Comparison of ENCODE assay signal across 21 cellular contexts in genomic region chr11:71431271-71431670, GRCh38.
"Had no signal": no experiment of that assay in that cellular context is flagged by ENCODE, and none has a peak within 500 bp of the region (broad histone marks: within the 10 kb centered on the region; RNA-seq: fewer than 3 reads in every experiment).

No MANE protein-coding gene starts in this region.

- H3K9me3 ChIP-seq: ovary, prostate gland, spleen, tibial nerve had no signal

- DNase-seq: activated CD4-positive, alpha-beta T cell treated with anti-CD3 and anti-CD28 coated beads, Interleukin-2, amount 50 U/mL, for 4 hours; activated CD8-positive, alpha-beta memory T cell treated with anti-CD3 and anti-CD28 coated beads for 24 hours; activated CD8-positive, alpha-beta memory T cell treated with anti-CD3 and anti-CD28 coated beads, Interleukin-2, amount 50 U/mL, for 4 hours; activated naive CD4-positive, alpha-beta T cell treated with Interleukin-2 at 50 U/mL for 16 hours; activated naive CD8-positive, alpha-beta T cell treated with anti-CD3 and anti-CD28 coated beads for 36 hours; activated T-cell treated with anti-CD3 and anti-CD28 coated beads, Interleukin-2, amount 50 U/mL, for 24 hours; amygdala; cerebellar nuclear complex; cortex of kidney; foreskin fibroblast; left cardiac atrium; naive thymus-derived CD4-positive, alpha-beta T cell; spleen; stimulated activated CD4-positive, alpha-beta T cell treated with anti-CD3 and anti-CD28 coated beads, Interleukin-4, amount 100 ng/mL, for 1 hour; stimulated activated naive CD4-positive, alpha-beta T cell treated with Interleukin-2 at 50 U/mL for 16 hours; T-helper 1 cell; T-helper 9 cell had no signal

- ATAC-seq: activated T-helper 17 cell treated with anti-CD3 and anti-CD28 coated beads, Interleukin-2, amount 50 U/mL, for 72 hours; naive thymus-derived CD4-positive, alpha-beta T cell had no signal

- H3K4me3 ChIP-seq: ovary, prostate gland, spleen, tibial nerve had no signal

- H3K36me3 ChIP-seq: ovary, prostate gland had no signal

- H3K27ac ChIP-seq: prostate gland, spleen, tibial nerve had no signal

- H3K27me3 ChIP-seq: ovary, spleen, tibial nerve had no signal
